Comparison of ENCODE assay signal across 8 cellular contexts in the genomic region with DNA sequence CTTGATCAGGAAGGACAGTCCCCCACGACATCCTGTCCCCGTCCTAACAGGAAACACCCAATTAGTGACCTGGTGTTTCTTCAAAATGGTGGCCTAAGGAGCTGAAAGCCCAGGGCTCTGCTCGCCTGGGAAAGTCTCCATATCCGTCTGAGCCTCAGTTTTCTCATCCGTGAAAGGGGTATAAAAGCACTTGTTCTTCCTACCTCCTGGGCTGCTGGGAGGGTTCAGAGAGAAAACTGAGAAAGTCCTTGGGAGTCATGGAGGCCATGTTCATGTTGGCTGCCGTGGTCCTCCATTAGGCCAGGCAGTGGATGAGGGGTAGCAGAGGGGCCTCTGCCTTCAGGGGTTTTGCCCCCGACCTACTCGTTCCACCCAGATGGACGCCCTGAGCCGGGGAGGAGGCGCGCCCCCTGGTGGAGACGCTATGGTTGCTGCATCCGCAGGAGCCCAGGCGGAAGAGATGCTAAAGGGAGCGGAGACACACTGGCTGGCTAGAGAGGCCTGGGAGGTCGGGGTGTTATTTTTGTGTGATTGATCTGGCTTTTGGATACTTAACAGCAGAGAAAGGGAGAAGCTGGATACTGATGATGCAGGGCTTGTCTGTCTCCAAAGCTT.
A peak's percentile ranks its signal among the peaks of the same experiment; 100 is the strongest.
DNase-seq lines count a peak whose midpoint lies in the region; ATAC-seq and TF ChIP-seq lines count a peak whose summit lies in the region.

No MANE protein-coding gene starts in this region.

- ATAC-seq in lower lobe of right lung (peak; percentile 46 to 54), left colon (no peak), GM21786 (IDR thresholded peaks at IDR 0.05; ENCODE audit: unreplicated experiment) (no peak)
- peak; percentile 51 to 53 for ATAC-seq in stimulated activated naive B cell treated with anti-CD40 and anti-IgM and Interleukin-4, amounts not matched to agents 10 μg/mL and 1 μg/mL and 100 μg/mL, for 72 hours (replicated peaks)

- intact Hi-C loops in ascending aorta (cut with DNase I): loop anchor here (5.0 kb wide), 1 partner anchor 146 kb away; no protein-coding TSS in a partner anchor
- intact Hi-C loops in lower lobe of right lung (cut with DNase I): no loop called here
- intact Hi-C loops in left colon (cut with DNase I, micrococcal nuclease): loop anchor here in 1 of 2 donors (10.0 kb wide), 1 partner anchor 149 kb away; no protein-coding TSS in a partner anchor

- DNase-seq in GM12864 (ENCODE audit: low read depth) (no peak), T-helper 1 cell (peak in 4 of 5 donors; percentile 28 to 54 (median 36)), ascending aorta (ENCODE audit: low spot score in 2 of 2) (no peak), lower lobe of right lung (peak; percentile 68), NCI-H1048 (lab: John Stamatoyannopoulos, UW) (no peak), left colon (no peak)
- no peak for DNase-seq in stimulated activated naive B cell treated with anti-CD40 and anti-IgM and Interleukin-4, amounts not matched to agents 10 μg/mL and 1 μg/mL and 100 μg/mL, for 72 hours

- H3K27me3 Mint-ChIP-seq in stimulated activated naive B cell treated with anti-CD40 and anti-IgM and Interleukin-4, amounts not matched to agents 10 μg/mL and 1 μg/mL and 100 μg/mL, for 72 hours: no peaks in the 10 kb centered on the region

- H3K4me3 ChIP-seq in GM12864 (ENCODE audit: low read depth, low read length): no peak overlapping the region
- no peak overlapping the region for H3K4me3 ChIP-seq in ascending aorta
- no peak overlapping the region for H3K4me3 ChIP-seq in lower lobe of right lung

- H3K27me3 ChIP-seq in ascending aorta (no peaks in the 10 kb centered on the region), lower lobe of right lung (ENCODE audit: low read depth) (no peaks in the 10 kb centered on the region)

- H3K36me3 ChIP-seq in ascending aorta (peaks cover 1 to 8% of the 10 kb centered on the region in 2 donors), lower lobe of right lung (peaks cover 15% of the 10 kb centered on the region)

- no peaks in the 10 kb centered on the region for H3K9me3 Mint-ChIP-seq in stimulated activated naive B cell treated with anti-CD40 and anti-IgM and Interleukin-4, amounts not matched to agents 10 μg/mL and 1 μg/mL and 100 μg/mL, for 72 hours

- TF ChIP-seq CTCF in GM12864 (IDR thresholded peaks at IDR 0.05; ENCODE audit: low read depth, low read length, missing control alignments) (peak; percentile 91), ascending aorta (IDR thresholded peaks at IDR 0.05) (peak; percentile 39 to 59 (median 58)), lower lobe of right lung (IDR thresholded peaks at IDR 0.05) (peak; percentile 64)

- H3K4me3 Mint-ChIP-seq in stimulated activated naive B cell treated with anti-CD40 and anti-IgM and Interleukin-4, amounts not matched to agents 10 μg/mL and 1 μg/mL and 100 μg/mL, for 72 hours: no peak overlapping the region

- no peaks in the 10 kb centered on the region for H3K4me1 ChIP-seq in ascending aorta
- no peaks in the 10 kb centered on the region for H3K4me1 ChIP-seq in lower lobe of right lung

- no peak overlapping the region for H3K27ac ChIP-seq in ascending aorta
- H3K27ac ChIP-seq in lower lobe of right lung: no peak overlapping the region

- H3K9me3 ChIP-seq in ascending aorta (no peaks in the 10 kb centered on the region), lower lobe of right lung (no peaks in the 10 kb centered on the region)

- peaks cover 19 to 27% of the 10 kb centered on the region in 2 donors for H3K4me1 Mint-ChIP-seq in stimulated activated naive B cell treated with anti-CD40 and anti-IgM and Interleukin-4, amounts not matched to agents 10 μg/mL and 1 μg/mL and 100 μg/mL, for 72 hours

- H3K27ac Mint-ChIP-seq in stimulated activated naive B cell treated with anti-CD40 and anti-IgM and Interleukin-4, amounts not matched to agents 10 μg/mL and 1 μg/mL and 100 μg/mL, for 72 hours: no peak overlapping the region

- H3K36me3 Mint-ChIP-seq in stimulated activated naive B cell treated with anti-CD40 and anti-IgM and Interleukin-4, amounts not matched to agents 10 μg/mL and 1 μg/mL and 100 μg/mL, for 72 hours: peaks cover 32 to 39% of the 10 kb centered on the region in 2 donors

Comparison
In these comparisons a context has a peak if more than half of its experiments do, and no peak if none do; other contexts are left out.
1. DNase-seq: peak in T-helper 1 cell (4 of 5) and lower lobe of right lung (single experiment); none in GM12864 (single experiment), ascending aorta (0 of 2), stimulated activated naive B cell treated with anti-CD40 and anti-IgM and Interleukin-4, amounts not matched to agents 10 μg/mL and 1 μg/mL and 100 μg/mL, for 72 hours (single experiment), NCI-H1048 (single experiment) and left colon (0 of 2).
2. ATAC-seq: peak in lower lobe of right lung (2 of 2) and stimulated activated naive B cell treated with anti-CD40 and anti-IgM and Interleukin-4, amounts not matched to agents 10 μg/mL and 1 μg/mL and 100 μg/mL, for 72 hours (2 of 2); none in left colon (single experiment) and GM21786 (single experiment).
3. Peak in every context shown above with its lines, with median percentiles within 50 percentile points of each other: CTCF ChIP-seq.